ENCODE assay signal across 8 cellular contexts in genomic region chr6:104771258-104771832, GRCh38.
DNase-seq lines count a peak whose midpoint lies in the region; ATAC-seq and TF ChIP-seq lines count a peak whose summit lies in the region.

No MANE protein-coding gene starts in this region.

- no peaks in the 10 kb centered on the region for H3K36me3 ChIP-seq in PC-3 (ENCODE audit: low read depth, low read length)

- no peaks in the 10 kb centered on the region for H3K27me3 ChIP-seq in PC-3 (ENCODE audit: low read length)

- TF ChIP-seq CTCF in Calu3 (IDR thresholded peaks at IDR 0.05; ENCODE audit: unreplicated experiment): peak; percentile 24
- TF ChIP-seq CTCF in PC-3 (conservative IDR thresholded peaks at IDR 0.05; ENCODE audit: low read depth, low read length): peak; percentile 71
- peak; percentile 49 for TF ChIP-seq CTCF in epithelial cell of proximal tubule (conservative IDR thresholded peaks at IDR 0.05; ENCODE audit: low read depth, low read length)

- H4K20me1 ChIP-seq in PC-3 (ENCODE audit: low read length): no peaks in the 10 kb centered on the region

- BruUV-seq in Calu3 (replicated peaks; lab: Mats Ljungman, UMichigan) (no TSS peak), PC-3 (replicated peaks; lab: Mats Ljungman, UMichigan) (no TSS peak)

- CTCF ChIA-PET in Calu3 (lab: Charles Lee) (interaction anchor here (0.8 kb wide), 1 partner anchor 18 kb away, joined by 3 read pairs; no protein-coding TSS in a partner anchor), PC-3 (lab: Charles Lee) (no interaction called here)
- CTCF ChIA-PET in activated naive CD4-positive, alpha-beta T cell treated with anti-CD3 and anti-CD28 coated beads for 36 hours (lab: Charles Lee): interaction anchor here (1.0 to 2.3 kb wide), 5 partner anchors 12 to 88 kb away, joined by 3 to 31 read pairs (median 3); no protein-coding TSS in a partner anchor

- no peak overlapping the region for H3K4me3 Mint-ChIP-seq in Calu3 (ENCODE audit: low read depth, unreplicated experiment)
- H3K4me3 Mint-ChIP-seq in activated naive CD4-positive, alpha-beta T cell treated with anti-CD3 and anti-CD28 coated beads for 36 hours: no peak overlapping the region

- DNase-seq in Calu3: no peak
- DNase-seq in PC-3: peak; percentile 45
- DNase-seq in epithelial cell of proximal tubule (ENCODE audit: low read depth): no peak
- DNase-seq in pons (ENCODE audit: low spot score): peak; percentile 55
- no peak for DNase-seq in activated naive CD4-positive, alpha-beta T cell treated with anti-CD3 and anti-CD28 coated beads for 36 hours
- DNase-seq in NCI-H524 treated with DMSO at 0.1 percent for 48 hours (lab: John Stamatoyannopoulos, UW): no peak

- no peaks in the 10 kb centered on the region for H3K27me3 Mint-ChIP-seq in Calu3 (ENCODE audit: unreplicated experiment)
- no peaks in the 10 kb centered on the region for H3K27me3 Mint-ChIP-seq in activated naive CD4-positive, alpha-beta T cell treated with anti-CD3 and anti-CD28 coated beads for 36 hours (ENCODE audit: low read depth)

- intact Hi-C loops in Calu3 (cut with micrococcal nuclease; ENCODE audit: unreplicated experiment): loop anchor here (1.0 to 5.0 kb wide), 2 partner anchors 89 to 446 kb away; no protein-coding TSS in a partner anchor
- intact Hi-C loops in PC-3 (cut with micrococcal nuclease): loop anchor here (1.0 to 2.0 kb wide), 2 partner anchors 88 to 247 kb away; no protein-coding TSS in a partner anchor
- intact Hi-C loops in activated naive CD4-positive, alpha-beta T cell treated with anti-CD3 and anti-CD28 coated beads for 36 hours (cut with micrococcal nuclease): loop anchor here (1.0 to 5.0 kb wide), 2 partner anchors 88 to 244 kb away; no protein-coding TSS in a partner anchor

- no peaks in the 10 kb centered on the region for H3K9me2 ChIP-seq in PC-3 (replicated peaks; ENCODE audit: low read length)

- POLR2A ChIA-PET in PC-3 (lab: Charles Lee; ENCODE audit: unreplicated experiment): no interaction called here

- H3K9ac ChIP-seq in PC-3 (ENCODE audit: low read length): no peak overlapping the region

- no peaks in the 10 kb centered on the region for H3K79me2 ChIP-seq in PC-3 (ENCODE audit: low read length)

- H2AFZ ChIP-seq in PC-3 (ENCODE audit: low read length): no peak overlapping the region

- ATAC-seq in GM18868 (IDR thresholded peaks at IDR 0.05; ENCODE audit: unreplicated experiment) (peak; percentile 93), HG03196 (IDR thresholded peaks at IDR 0.05; ENCODE audit: unreplicated experiment) (peak; percentile 87), PC-3 (peak; percentile 64)

- H3K36me3 Mint-ChIP-seq in Calu3 (ENCODE audit: insufficient read depth, unreplicated experiment): no peaks in the 10 kb centered on the region
- peaks cover 5% of the 10 kb centered on the region for H3K36me3 Mint-ChIP-seq in activated naive CD4-positive, alpha-beta T cell treated with anti-CD3 and anti-CD28 coated beads for 36 hours (ENCODE audit: low read depth)

- no peaks in the 10 kb centered on the region for H3K9me3 Mint-ChIP-seq in Calu3 (ENCODE audit: low read depth, unreplicated experiment)
- no peaks in the 10 kb centered on the region for H3K9me3 Mint-ChIP-seq in activated naive CD4-positive, alpha-beta T cell treated with anti-CD3 and anti-CD28 coated beads for 36 hours

- H3K27ac Mint-ChIP-seq in Calu3 (ENCODE audit: unreplicated experiment): no peak overlapping the region
- no peak overlapping the region for H3K27ac Mint-ChIP-seq in activated naive CD4-positive, alpha-beta T cell treated with anti-CD3 and anti-CD28 coated beads for 36 hours

- H3K27ac ChIP-seq in PC-3 (ENCODE audit: low read length): no peak overlapping the region

- H3F3A ChIP-seq in PC-3 (ENCODE audit: low read length, unreplicated experiment): no peaks in the 10 kb centered on the region

- no peak overlapping the region for H3K4me2 ChIP-seq in PC-3 (ENCODE audit: low read length)

- H3K9me3 ChIP-seq in PC-3 (ENCODE audit: low read length): no peaks in the 10 kb centered on the region

- no peaks in the 10 kb centered on the region for H3K4me1 ChIP-seq in PC-3 (ENCODE audit: insufficient read depth, low read length)

- H3K4me1 Mint-ChIP-seq in Calu3 (ENCODE audit: low read depth, unreplicated experiment): no peaks in the 10 kb centered on the region
- H3K4me1 Mint-ChIP-seq in activated naive CD4-positive, alpha-beta T cell treated with anti-CD3 and anti-CD28 coated beads for 36 hours (ENCODE audit: low read depth): no peaks in the 10 kb centered on the region

- no peak overlapping the region for H3K4me3 ChIP-seq in PC-3 (ENCODE audit: low read length)
- no peak overlapping the region for H3K4me3 ChIP-seq in epithelial cell of proximal tubule (ENCODE audit: low read depth, low read length)

Comparison
In these comparisons a context has a peak if more than half of its experiments do, and no peak if none do; other contexts are left out.
1. DNase-seq: peak in PC-3 (single experiment) and pons (single experiment); none in Calu3 (single experiment), epithelial cell of proximal tubule (single experiment), activated naive CD4-positive, alpha-beta T cell treated with anti-CD3 and anti-CD28 coated beads for 36 hours (single experiment) and NCI-H524 treated with DMSO at 0.1 percent for 48 hours (single experiment).
2. Peak in every context shown above with its lines, with median percentiles within 50 percentile points of each other: CTCF ChIP-seq and ATAC-seq.